In the genomic region with DNA sequence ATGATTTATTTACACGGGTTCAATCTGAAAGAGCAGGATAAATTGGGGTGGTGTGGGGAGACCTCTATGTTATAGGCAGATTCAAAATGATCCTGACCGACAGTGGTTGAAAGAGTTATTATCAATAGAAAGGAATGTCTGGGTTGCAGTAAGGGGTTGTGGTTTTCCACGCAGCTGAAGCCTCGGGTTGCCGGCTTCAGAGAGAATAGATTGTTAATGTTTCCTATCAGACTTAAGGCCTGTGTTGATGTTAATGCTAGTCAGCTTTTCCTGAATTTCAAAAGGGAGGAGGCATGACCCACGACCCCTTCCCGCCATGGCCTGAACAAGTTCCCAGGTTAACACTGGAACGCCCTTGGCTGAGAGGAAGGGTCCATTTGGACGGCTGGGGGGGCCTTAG, we compare ENCODE assay signal across 20 cellular contexts. TPM values are rescaled to one million over a fixed set of nuclear protein-coding genes. Genes with fewer than 3 reads are reported as not detected.
DNase-seq lines count a peak whose midpoint lies in the region; ATAC-seq and TF ChIP-seq lines count a peak whose summit lies in the region.
"Had no signal": no experiment of that assay in that cellular context is flagged by ENCODE, and none has a peak within 500 bp of the region (broad histone marks: within the 10 kb centered on the region; RNA-seq: fewer than 3 reads in every experiment).

No MANE protein-coding gene starts in this region.

- peaks cover 28% of the 10 kb centered on the region for H3K4me1 ChIP-seq in CD8-positive, alpha-beta T cell (ENCODE audit: insufficient read depth, low read length)

- TF ChIP-seq CTCF in CD8-positive, alpha-beta T cell (IDR thresholded peaks at IDR 0.05), result no peak
- TF ChIP-seq CTCF in RWPE1 (conservative IDR thresholded peaks at IDR 0.05; ENCODE audit: low read depth), result no peak
- no peak for TF ChIP-seq CTCF in brain microvascular endothelial cell (IDR thresholded peaks at IDR 0.05; ENCODE audit: low read depth, low read length, missing control alignments)

- H3K27me3 Mint-ChIP-seq in CD8-positive, alpha-beta T cell (ENCODE audit: low read depth), result no peaks in the 10 kb centered on the region
- H3K27me3 Mint-ChIP-seq in natural killer cell treated with Interleukin-12 subunit alpha and Interleukin-12 subunit beta and Interleukin-15 and Interleukin-18, amount 100 ng/mL, for 72 hours, result no peaks in the 10 kb centered on the region
- H3K27me3 Mint-ChIP-seq: stimulated activated memory B cell treated with anti-CD40 and anti-IgM and Interleukin-4, amounts not matched to agents 10 μg/mL and 1 μg/mL and 100 μg/mL, for 72 hours had no signal

- no peaks in the 10 kb centered on the region for H3K9me3 Mint-ChIP-seq in CD8-positive, alpha-beta T cell
- no peaks in the 10 kb centered on the region for H3K9me3 Mint-ChIP-seq in natural killer cell treated with Interleukin-12 subunit alpha and Interleukin-12 subunit beta and Interleukin-15 and Interleukin-18, amount 100 ng/mL, for 72 hours
- H3K9me3 Mint-ChIP-seq: endodermal cell; stimulated activated memory B cell treated with anti-CD40 and anti-IgM and Interleukin-4, amounts not matched to agents 10 μg/mL and 1 μg/mL and 100 μg/mL, for 72 hours had no signal

- POLR2A ChIA-PET in CD8-positive, alpha-beta T cell (lab: Charles Lee), result no interaction called here
- POLR2A ChIA-PET in RWPE1 (lab: Yijun Ruan, JAX; ENCODE audit: low non-redundant PET), result no interaction called here

- H3K36me3 ChIP-seq in CD8-positive, alpha-beta T cell (ENCODE audit: insufficient read depth, low read length), result no peaks in the 10 kb centered on the region
- H3K36me3 ChIP-seq in brain microvascular endothelial cell (replicated peaks), result peaks cover 9% of the 10 kb centered on the region
- H3K36me3 ChIP-seq: prostate gland, tibial nerve had no signal

- no peak overlapping the region for H3K27ac Mint-ChIP-seq in CD8-positive, alpha-beta T cell
- H3K27ac Mint-ChIP-seq in natural killer cell treated with Interleukin-12 subunit alpha and Interleukin-12 subunit beta and Interleukin-15 and Interleukin-18, amount 100 ng/mL, for 72 hours, result no peak overlapping the region
- H3K27ac Mint-ChIP-seq: endodermal cell; stimulated activated memory B cell treated with anti-CD40 and anti-IgM and Interleukin-4, amounts not matched to agents 10 μg/mL and 1 μg/mL and 100 μg/mL, for 72 hours had no signal

- in situ Hi-C loops in brain microvascular endothelial cell (cut with HindIII; ENCODE audit: low pct_ligation_motif_present, low sequenced_read_pairs), result no loop called here

- DNase-seq in CD8-positive, alpha-beta T cell, result no peak
- no peak for DNase-seq in RWPE1 (ENCODE audit: low spot score)
- peak; percentile 34 for DNase-seq in brain microvascular endothelial cell
- no peak for DNase-seq in natural killer cell treated with Interleukin-12 subunit alpha and Interleukin-12 subunit beta and Interleukin-15 and Interleukin-18, amount 100 ng/mL, for 72 hours (ENCODE audit: low spot score)
- DNase-seq in NCI-H146 treated with DMSO at 0.1 percent for 48 hours (lab: John Stamatoyannopoulos, UW; ENCODE audit: unreplicated experiment), result no peak
- DNase-seq in activated gamma-delta T cell (lab: John Stamatoyannopoulos, UW), result no peak
- DNase-seq: activated CD8-positive, alpha-beta memory T cell treated with anti-CD3 and anti-CD28 coated beads, Interleukin-2, amount 50 U/mL, for 48 hours; anterior cingulate cortex; DMS153; endodermal cell; GM23248; NCI-H1930; NCI-H446; Right ventricle myocardium superior; stimulated activated CD4-positive, alpha-beta T cell treated with anti-CD3 and anti-CD28 coated beads, Interleukin-12 subunit alpha, Interleukin-12 subunit beta, amount 100 ng/mL, for 4 hours; T-helper 1 cell had no signal

- no peaks in the 10 kb centered on the region for H3K27me3 ChIP-seq in CD8-positive, alpha-beta T cell (ENCODE audit: insufficient read depth, low read length)
- H3K27me3 ChIP-seq in brain microvascular endothelial cell (replicated peaks), result no peaks in the 10 kb centered on the region
- H3K27me3 ChIP-seq: tibial nerve had no signal

- ATAC-seq in CD8-positive, alpha-beta T cell, result no peak
- ATAC-seq in natural killer cell treated with Interleukin-12 subunit alpha and Interleukin-12 subunit beta and Interleukin-15 and Interleukin-18, amount 100 ng/mL, for 72 hours, result no peak
- no peak for ATAC-seq in HG02870 (IDR thresholded peaks at IDR 0.05; ENCODE audit: unreplicated experiment)
- ATAC-seq: stimulated activated memory B cell treated with anti-CD40 and anti-IgM and Interleukin-4, amounts not matched to agents 10 μg/mL and 1 μg/mL and 100 μg/mL, for 72 hours had no signal

- peak overlapping the region; percentile 56 for H3K4me3 Mint-ChIP-seq in CD8-positive, alpha-beta T cell
- H3K4me3 Mint-ChIP-seq in natural killer cell treated with Interleukin-12 subunit alpha and Interleukin-12 subunit beta and Interleukin-15 and Interleukin-18, amount 100 ng/mL, for 72 hours, result peak overlapping the region; percentile 6
- H3K4me3 Mint-ChIP-seq: endodermal cell; stimulated activated memory B cell treated with anti-CD40 and anti-IgM and Interleukin-4, amounts not matched to agents 10 μg/mL and 1 μg/mL and 100 μg/mL, for 72 hours had no signal

- H3K4me1 Mint-ChIP-seq in CD8-positive, alpha-beta T cell (ENCODE audit: low read depth), result peaks cover 24% of the 10 kb centered on the region
- H3K4me1 Mint-ChIP-seq in natural killer cell treated with Interleukin-12 subunit alpha and Interleukin-12 subunit beta and Interleukin-15 and Interleukin-18, amount 100 ng/mL, for 72 hours (ENCODE audit: low read depth in 2 of 2), result peaks cover 15 to 19% of the 10 kb centered on the region in 2 donors

- no peak overlapping the region for H3K27ac ChIP-seq in CD8-positive, alpha-beta T cell (ENCODE audit: low read depth, low read length)
- H3K27ac ChIP-seq in RWPE1 (peak overlapping the region; percentile 25; the same call in 1 of the 2 replicates), brain microvascular endothelial cell (no peak overlapping the region)
- H3K27ac ChIP-seq: GM23248, prostate gland, tibial nerve had no signal

- no peaks in the 10 kb centered on the region for H3K9me3 ChIP-seq in CD8-positive, alpha-beta T cell (ENCODE audit: low read length)
- H3K9me3 ChIP-seq: prostate gland, tibial nerve had no signal

- intact Hi-C loops in CD8-positive, alpha-beta T cell (cut with DNase I, micrococcal nuclease), result no loop called here

- no peak overlapping the region for H3K4me3 ChIP-seq in CD8-positive, alpha-beta T cell (ENCODE audit: low read depth, low read length)
- H3K4me3 ChIP-seq in brain microvascular endothelial cell (ENCODE audit: low read depth, low read length), result no peak overlapping the region
- H3K4me3 ChIP-seq: GM23248, prostate gland, tibial nerve had no signal

- CTCF ChIA-PET in CD8-positive, alpha-beta T cell (lab: Charles Lee), result interaction anchor here (1.0 to 1.2 kb wide), 2 partner anchors 153 to 273 kb away, joined by 3 read pairs; no protein-coding TSS in a partner anchor
- CTCF ChIA-PET in RWPE1 (lab: Yijun Ruan, JAX), result interaction anchor here (0.8 kb wide), 1 partner anchor 39 kb away, joined by 3 read pairs; no protein-coding TSS in a partner anchor

- peaks cover 13% of the 10 kb centered on the region for H3K36me3 Mint-ChIP-seq in CD8-positive, alpha-beta T cell
- no peaks in the 10 kb centered on the region for H3K36me3 Mint-ChIP-seq in natural killer cell treated with Interleukin-12 subunit alpha and Interleukin-12 subunit beta and Interleukin-15 and Interleukin-18, amount 100 ng/mL, for 72 hours

RNA-seq across cellular contexts. Expression of a gene that starts 2.2 kb away (rescaled TPM):
- total RNA-seq in CD8-positive, alpha-beta T cell, result 10 to 100 TPM; 46.4 to 50.7 TPM
- 100 to 1,000 TPM in 1 of 2 donors, 10 to 100 TPM in 1; 70.6 to 119 TPM for total RNA-seq in natural killer cell treated with Interleukin-12 subunit alpha and Interleukin-12 subunit beta and Interleukin-15 and Interleukin-18, amount 100 ng/mL, for 72 hours

RNA-seq across cellular contexts. Expression of a gene that starts 4.4 kb away (rescaled TPM):
- 10 to 100 TPM; 11.4 to 13.9 TPM for total RNA-seq in CD8-positive, alpha-beta T cell
- total RNA-seq in natural killer cell treated with Interleukin-12 subunit alpha and Interleukin-12 subunit beta and Interleukin-15 and Interleukin-18, amount 100 ng/mL, for 72 hours, result 1 to 10 TPM; 1.5 to 3.2 TPM

RNA-seq across cellular contexts. Expression of a gene that starts 29.3 kb away (rescaled TPM):
- total RNA-seq in CD8-positive, alpha-beta T cell, result 1 to 10 TPM; 3.2 to 5.1 TPM
- total RNA-seq in natural killer cell treated with Interleukin-12 subunit alpha and Interleukin-12 subunit beta and Interleukin-15 and Interleukin-18, amount 100 ng/mL, for 72 hours, result 1 to 10 TPM; 5.2 to 5.6 TPM

RNA-seq across cellular contexts. Expression of a gene that starts 31.9 kb away (rescaled TPM):
- total RNA-seq in CD8-positive, alpha-beta T cell, result 10 to 100 TPM; 46.6 to 47.5 TPM
- 10 to 100 TPM; 32.5 to 60.5 TPM for total RNA-seq in natural killer cell treated with Interleukin-12 subunit alpha and Interleukin-12 subunit beta and Interleukin-15 and Interleukin-18, amount 100 ng/mL, for 72 hours

RNA-seq across cellular contexts. Expression of a gene that starts 32.6 kb away (rescaled TPM):
- total RNA-seq in CD8-positive, alpha-beta T cell, result 10 to 100 TPM; 17.1 to 17.5 TPM
- total RNA-seq in natural killer cell treated with Interleukin-12 subunit alpha and Interleukin-12 subunit beta and Interleukin-15 and Interleukin-18, amount 100 ng/mL, for 72 hours, result 10 to 100 TPM; 19.2 to 39.0 TPM
